In genomic region chr9:126637002-126637849, GRCh38 we compare ENCODE assay signal across 1 cellular context.
TF ChIP-seq lines count a peak whose summit lies in the region.

No MANE protein-coding gene starts in this region.

TF ChIP-seq in GM23338, 12 proteins besides CTCF, POLR2A, EP300 and RAD21:
- TF ChIP-seq ZNF462 (CRISPR knock-in tag; IDR thresholded peaks at IDR 0.05): no peak
